24 cellular contexts compared by ENCODE assay signal in genomic region chr2:241722896-241723454, GRCh38. TPM values are rescaled to one million over a fixed set of nuclear protein-coding genes. Genes with fewer than 3 reads are reported as not detected.
DNase-seq lines count a peak whose midpoint lies in the region; ATAC-seq, FAIRE-seq and TF ChIP-seq lines count a peak whose summit lies in the region.
"Had no signal": no experiment of that assay in that cellular context is flagged by ENCODE, and none has a peak within 500 bp of the region (broad histone marks: within the 10 kb centered on the region; RNA-seq: fewer than 3 reads in every experiment).

No MANE protein-coding gene starts in this region.

- H3K9me3 ChIP-seq in CD4-positive, alpha-beta T cell (ENCODE audit: control insufficient read depth, low read length): no peaks in the 10 kb centered on the region
- H3K9me3 ChIP-seq: BE2C, SJSA1 had no signal

- peak; percentile 26; the same call in 1 of the 2 replicates for TF ChIP-seq POLR2A in GM12892 (IDR thresholded peaks at IDR 0.05; ENCODE audit: low read depth, low read length)

- H3K4me1 Mint-ChIP-seq in endothelial cell (ENCODE audit: unreplicated experiment): peaks cover 7% of the 10 kb centered on the region
- peaks cover 6% of the 10 kb centered on the region for H3K4me1 Mint-ChIP-seq in stimulated activated effector memory CD8-positive, alpha-beta T cell treated with anti-CD3 and anti-CD28 coated beads, Interleukin-12 subunit alpha, Interleukin-12 subunit beta, amount 100 ng/mL, for 72 hours
- H3K4me1 Mint-ChIP-seq in CD4-positive, alpha-beta T cell (ENCODE audit: low read depth): no peaks in the 10 kb centered on the region

- no peak for ATAC-seq in stimulated activated effector memory CD8-positive, alpha-beta T cell treated with anti-CD3 and anti-CD28 coated beads, Interleukin-12 subunit alpha, Interleukin-12 subunit beta, amount 100 ng/mL, for 72 hours
- ATAC-seq in CD4-positive, alpha-beta T cell (ENCODE audit: poor library complexity): no peak

- CTCF ChIA-PET in CD4-positive, alpha-beta T cell (lab: Charles Lee): no interaction called here

- no peak for FAIRE-seq in GM12892 (lab: Jason Lieb, UNC)
- FAIRE-seq: G401.6 had no signal

- H3K36me3 Mint-ChIP-seq in endothelial cell (ENCODE audit: low read depth, unreplicated experiment): peaks cover 30% of the 10 kb centered on the region
- peaks cover 57% of the 10 kb centered on the region for H3K36me3 Mint-ChIP-seq in stimulated activated effector memory CD8-positive, alpha-beta T cell treated with anti-CD3 and anti-CD28 coated beads, Interleukin-12 subunit alpha, Interleukin-12 subunit beta, amount 100 ng/mL, for 72 hours
- peaks cover 53% of the 10 kb centered on the region for H3K36me3 Mint-ChIP-seq in CD4-positive, alpha-beta T cell (ENCODE audit: low read depth)

- POLR2A ChIA-PET in CD4-positive, alpha-beta T cell (lab: Charles Lee): no interaction called here

- peak overlapping the region; percentile 54 for H3K4me3 Mint-ChIP-seq in endothelial cell (ENCODE audit: unreplicated experiment)
- H3K4me3 Mint-ChIP-seq in stimulated activated effector memory CD8-positive, alpha-beta T cell treated with anti-CD3 and anti-CD28 coated beads, Interleukin-12 subunit alpha, Interleukin-12 subunit beta, amount 100 ng/mL, for 72 hours: no peak overlapping the region
- H3K4me3 Mint-ChIP-seq in CD4-positive, alpha-beta T cell: no peak overlapping the region
- H3K4me3 Mint-ChIP-seq: CD14-positive monocyte had no signal

- peaks cover 19% of the 10 kb centered on the region for H3K36me3 ChIP-seq in H7 (replicated peaks; ENCODE audit: control insufficient read depth, insufficient read depth, low read length)

- no peak overlapping the region for H3K27ac Mint-ChIP-seq in endothelial cell (ENCODE audit: unreplicated experiment)
- H3K27ac Mint-ChIP-seq in stimulated activated effector memory CD8-positive, alpha-beta T cell treated with anti-CD3 and anti-CD28 coated beads, Interleukin-12 subunit alpha, Interleukin-12 subunit beta, amount 100 ng/mL, for 72 hours: peak overlapping the region; percentile 26
- no peak overlapping the region for H3K27ac Mint-ChIP-seq in CD4-positive, alpha-beta T cell

- H3K27me3 ChIP-seq in H7 (ENCODE audit: control insufficient read depth, insufficient read depth, low read length): no peaks in the 10 kb centered on the region
- no peaks in the 10 kb centered on the region for H3K27me3 ChIP-seq in CD4-positive, alpha-beta T cell (ENCODE audit: control insufficient read depth, insufficient read depth, low read length)
- H3K27me3 ChIP-seq: BE2C, SJSA1 had no signal

- H3K27ac ChIP-seq in CD4-positive, alpha-beta T cell (ENCODE audit: low read depth, low read length): no peak overlapping the region
- H3K27ac ChIP-seq: GM23248, HL-60, PC-9, SJSA1 had no signal

- peaks cover 4% of the 10 kb centered on the region for H3K9me3 Mint-ChIP-seq in endothelial cell (ENCODE audit: unreplicated experiment)
- H3K9me3 Mint-ChIP-seq in stimulated activated effector memory CD8-positive, alpha-beta T cell treated with anti-CD3 and anti-CD28 coated beads, Interleukin-12 subunit alpha, Interleukin-12 subunit beta, amount 100 ng/mL, for 72 hours: no peaks in the 10 kb centered on the region
- H3K9me3 Mint-ChIP-seq in CD4-positive, alpha-beta T cell: no peaks in the 10 kb centered on the region

- peaks cover 4% of the 10 kb centered on the region for H3K27me3 Mint-ChIP-seq in endothelial cell (ENCODE audit: unreplicated experiment)
- H3K27me3 Mint-ChIP-seq in CD4-positive, alpha-beta T cell: no peaks in the 10 kb centered on the region

- no peak for DNase-seq in GM12892 (ENCODE audit: insufficient read length)
- peak; percentile 31 for DNase-seq in H7
- DNase-seq in endothelial cell (ENCODE audit: low spot score): no peak
- no peak for DNase-seq in stimulated activated effector memory CD8-positive, alpha-beta T cell treated with anti-CD3 and anti-CD28 coated beads, Interleukin-12 subunit alpha, Interleukin-12 subunit beta, amount 100 ng/mL, for 72 hours (ENCODE audit: low spot score in 2 of 2)
- DNase-seq in CD4-positive, alpha-beta T cell: no peak
- no peak for DNase-seq in activated gamma-delta T cell (lab: John Stamatoyannopoulos, UW)
- DNase-seq in NCI-H345 treated with DMSO at 0.1 percent for 48 hours (lab: John Stamatoyannopoulos, UW; ENCODE audit: unreplicated experiment): no peak
- DNase-seq: BE2C; GM23248; NCI-H1092; NCI-H1436; NCI-H187; NCI-H2107; NCI-H446; NCI-H524 treated with DMSO at 0.1 percent for 48 hours; NCI-H82; NK-92 treated with Interleukin-12 subunit alpha and Interleukin-12 subunit beta, amount 100 ng/mL, for 24 hours; PC-9; Right ventricle myocardium superior; RPMI8226 had no signal

- H3K4me3 ChIP-seq in H7 (ENCODE audit: insufficient read depth, low read depth, low read length): no peak overlapping the region
- H3K4me3 ChIP-seq: GM23248, PC-9, SJSA1 had no signal

- intact Hi-C loops in CD4-positive, alpha-beta T cell (cut with DNase I, micrococcal nuclease): no loop called here

- no peak for TF ChIP-seq CTCF in endothelial cell (IDR thresholded peaks at IDR 0.05; ENCODE audit: unreplicated experiment)
- TF ChIP-seq CTCF in CD4-positive, alpha-beta T cell (IDR thresholded peaks at IDR 0.05): no peak

RNA-seq across cellular contexts. Expression of gene D2HGDH, which starts 11.5 kb away (rescaled TPM):
- polyA plus RNA-seq in GM12892 (2012; ENCODE audit: missing spikeins): 16.8 TPM
- 23.5 and 26.3 TPM in 2 replicates for total RNA-seq in H7 (2014; rRNA removed; shearing (Covaris generic))
- 11.4 TPM for total RNA-seq in endothelial cell (ENCODE audit: unreplicated experiment)
- 10 to 100 TPM; 27.6 to 30.6 TPM for total RNA-seq in CD4-positive, alpha-beta T cell

RNA-seq across cellular contexts. Expression of gene ING5, which starts 21.1 kb away (rescaled TPM):
- polyA plus RNA-seq in GM12892 (2012; ENCODE audit: missing spikeins): 30.5 TPM
- 41.2 and 41.4 TPM in 2 replicates for total RNA-seq in H7 (2014; rRNA removed; shearing (Covaris generic))
- 19.9 TPM for total RNA-seq in endothelial cell (ENCODE audit: unreplicated experiment)
- 10 to 100 TPM; 51.2 to 51.3 TPM for total RNA-seq in CD4-positive, alpha-beta T cell

RNA-seq across cellular contexts. Expression of gene DTYMK, which starts 36.4 kb away (rescaled TPM):
- polyA plus RNA-seq in GM12892 (2012; ENCODE audit: missing spikeins): 40.0 TPM
- 64.1 and 78.2 TPM in 2 replicates for total RNA-seq in H7 (2014; rRNA removed; shearing (Covaris generic))
- 42.3 TPM for total RNA-seq in endothelial cell (ENCODE audit: unreplicated experiment)
- total RNA-seq in CD4-positive, alpha-beta T cell: 1 to 10 TPM; 4.8 to 6.0 TPM

RNA-seq across cellular contexts. Expression of gene GAL3ST2, which starts 53.6 kb away (rescaled TPM):
- not detected for polyA plus RNA-seq in GM12892 (2012; ENCODE audit: missing spikeins)
- 0.14 TPM in 1 of 2 replicates, not detected in the other for total RNA-seq in H7 (2014; rRNA removed; shearing (Covaris generic))
- total RNA-seq in endothelial cell (ENCODE audit: unreplicated experiment): not detected
- total RNA-seq in CD4-positive, alpha-beta T cell: 1 to 10 TPM; 1.5 to 1.9 TPM
- total RNA-seq: GM23248, Right ventricle myocardium superior, SJSA1 had no signal
- polyA plus RNA-seq: CD14-positive monocyte, GM23248 had no signal
